ENCODE assay signal across 35 cellular contexts in the genomic region with DNA sequence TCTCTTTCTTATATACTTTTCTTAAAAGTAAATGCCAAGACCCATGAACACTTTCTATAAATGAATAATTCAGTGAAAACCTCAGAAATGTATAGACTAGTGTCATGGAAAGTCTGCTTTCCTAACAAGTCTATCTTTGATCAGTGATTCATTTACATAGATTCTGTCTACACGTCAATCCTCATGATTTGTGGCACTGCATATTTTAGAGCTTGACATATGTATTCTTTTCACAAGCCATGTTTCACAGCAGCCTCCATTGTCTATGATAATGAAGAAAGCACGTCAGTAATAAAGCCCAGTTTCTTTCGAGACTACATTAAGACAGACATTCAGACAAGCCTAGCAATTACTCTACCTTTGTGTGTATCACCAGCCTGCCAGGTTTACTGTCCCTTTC.
"Had no signal": no experiment of that assay in that cellular context is flagged by ENCODE, and none has a peak within 500 bp of the region (broad histone marks: within the 10 kb centered on the region; RNA-seq: fewer than 3 reads in every experiment).

No MANE protein-coding gene starts in this region.

- H3K27me3 ChIP-seq: MG63 had no signal

- H3K4me3 ChIP-seq: MG63 had no signal

- H3K9ac ChIP-seq: KMS-11 had no signal

- H3K9me3 ChIP-seq: MG63 had no signal

- H3K27ac ChIP-seq: KMS-11 had no signal

- H3K36me3 ChIP-seq: MG63 had no signal

- DNase-seq: Karpas-422, Kasumi-1, KG1, MG63, MM.1S, MV-4-11, NCI-H1048, NCI-H1092, NCI-H1092 treated with DMSO at 0.1 percent for 48 hours, NCI-H1105, NCI-H1105 treated with DMSO at 0.1 percent for 48 hours, NCI-H1417, NCI-H1417 treated with DMSO at 0.1 percent for 48 hours, NCI-H1436, NCI-H1436 treated with DMSO at 0.1 percent for 48 hours, NCI-H146, NCI-H1694, NCI-H1694 treated with DMSO at 0.1 percent for 48 hours, NCI-H187, NCI-H187 treated with DMSO at 0.1 percent for 48 hours, NCI-H1930, NCI-H2029, NCI-H2029 treated with DMSO at 0.1 percent for 48 hours, NCI-H2081, NCI-H2081 treated with DMSO at 0.1 percent for 48 hours, NCI-H2107, NCI-H2171, NCI-H2171 treated with DMSO at 0.1 percent for 48 hours, NCI-H2227 treated with DMSO at 0.1 percent for 48 hours, NCI-H226, NCI-H345, NCI-H446, NCI-H446 treated with DMSO at 0.1 percent for 48 hours, NCI-H510A had no signal

- H3K4me2 ChIP-seq: KMS-11 had no signal
